ENCODE assay signal across 18 cellular contexts in genomic region chr4:95409750-95410149, GRCh38.
"Had no signal": no experiment of that assay in that cellular context is flagged by ENCODE, and none has a peak within 500 bp of the region (broad histone marks: within the 10 kb centered on the region; RNA-seq: fewer than 3 reads in every experiment).

No MANE protein-coding gene starts in this region.

- H3K27ac ChIP-seq: cardiac muscle cell, heart right ventricle, spleen, WERI-Rb-1 had no signal

- DNase-seq: activated CD4-positive, alpha-beta T cell treated with anti-CD3 and anti-CD28 coated beads for 1 hour; activated CD4-positive, alpha-beta T cell treated with anti-CD3 and anti-CD28 coated beads, Interleukin-2, amount 50 U/mL, for 4 hours; activated effector memory CD4-positive, alpha-beta T cell treated with anti-CD3 and anti-CD28 coated beads, Interleukin-2, amount 50 U/mL, for 16 hours; activated T-cell treated with anti-CD3 and anti-CD28 coated beads, Interleukin-2, amount 50 U/mL, for 72 hours; erythroblast; heart right ventricle; immature natural killer cell; mesendoderm; natural killer cell; retina; spleen; stimulated activated CD4-positive, alpha-beta T cell treated with anti-CD3 and anti-CD28 coated beads, Interleukin-4, amount 100 ng/mL, for 4 hours; stimulated activated naive CD4-positive, alpha-beta T cell; T-helper 2 cell; trophoblast cell; WERI-Rb-1 had no signal

- H3K9me3 ChIP-seq: heart right ventricle, spleen had no signal

- H3K27me3 ChIP-seq: cardiac muscle cell, heart right ventricle, spleen had no signal

- H3K4me3 ChIP-seq: cardiac muscle cell, heart right ventricle, spleen had no signal

- H3K36me3 ChIP-seq: cardiac muscle cell, heart right ventricle, spleen, WERI-Rb-1 had no signal

- FAIRE-seq: frontal cortex had no signal

- ATAC-seq: activated T-cell treated with anti-CD3 and anti-CD28 coated beads, Interleukin-2, amount 50 U/mL, for 72 hours; heart right ventricle; natural killer cell had no signal

- H3K4me1 ChIP-seq: spleen had no signal
